ENCODE assay signal across 8 cellular contexts in genomic region chr15:68818088-68818670, GRCh38. TPM values are rescaled to one million over a fixed set of nuclear protein-coding genes. Genes with fewer than 3 reads are reported as not detected.
DNase-seq lines count a peak whose midpoint lies in the region; ATAC-seq and TF ChIP-seq lines count a peak whose summit lies in the region.

No MANE protein-coding gene starts in this region.

- peak; percentile 33 for ATAC-seq in IMR-90 (ENCODE audit: low read depth)
- no peak for ATAC-seq in HG02884 (IDR thresholded peaks at IDR 0.05; ENCODE audit: unreplicated experiment)

- POLR2A ChIA-PET in IMR-90 (lab: Charles Lee; ENCODE audit: unreplicated experiment) = interaction anchor here (0.6 kb wide), 1 partner anchor 265 kb away, joined by 3 read pairs; no protein-coding TSS in a partner anchor

- H4K5ac ChIP-seq in IMR-90 (ENCODE audit: low read depth, low read length) = peak overlapping the region; percentile 32

- H2BK15ac ChIP-seq in IMR-90 (ENCODE audit: low read depth, low read length) = no peak overlapping the region

- peak overlapping the region; percentile 90 for H3K9ac ChIP-seq in IMR-90 (ENCODE audit: low read depth, low read length)

- 0 out of 2 replicates have a peak overlapping the region, but pooled peaks have one; percentile 46 for H3K23ac ChIP-seq in IMR-90 (ENCODE audit: low read depth, low read length)

- H3K4me2 ChIP-seq in DOHH2 (ENCODE audit: low read length) (peak overlapping the region; percentile 85), IMR-90 (ENCODE audit: low read depth, low read length) (peak overlapping the region; percentile 61)

- peak overlapping the region; percentile 67 for H3K4me3 Mint-ChIP-seq in activated naive CD4-positive, alpha-beta T cell treated with anti-CD3 and anti-CD28 coated beads, Interleukin-2, amount 10 ng/mL, durations not matched to agents 7 days and 5 days

- TF ChIP-seq RAD21 in IMR-90 (IDR thresholded peaks at IDR 0.05; ENCODE audit: low read length) = no peak

- peak overlapping the region; percentile 50; the same call in 1 of the 2 replicates for H4K91ac ChIP-seq in IMR-90 (ENCODE audit: insufficient read depth, low read depth, low read length)

- no TSS peak for BruUV-seq in IMR-90 (replicated peaks; lab: Mats Ljungman, UMichigan)

- peak overlapping the region; percentile 66; the same call in 1 of the 2 replicates for H2AK5ac ChIP-seq in IMR-90 (ENCODE audit: low read depth, low read length)

- H3K79me1 ChIP-seq in IMR-90 (ENCODE audit: low read depth in 1 of 2, low read length in 2 of 2) = peaks cover 31 to 55% of the 10 kb centered on the region in 2 experiments

- peak; percentile 54 for DNase-seq in IMR-90
- DNase-seq in SJCRH30 = peak; percentile 86 to 87
- DNase-seq in activated naive CD4-positive, alpha-beta T cell treated with anti-CD3 and anti-CD28 coated beads, Interleukin-2, amount 10 ng/mL, durations not matched to agents 7 days and 5 days = peak; percentile 74
- DNase-seq in germinal center (ENCODE audit: low spot score) = peak; percentile 69
- peak; percentile 67 for DNase-seq in occipital lobe (lab: John Stamatoyannopoulos, UW)
- peak; percentile 66 to 80 for DNase-seq in tibial artery

- H3K27ac ChIP-seq in DOHH2 (ENCODE audit: low read depth, low read length) (peak overlapping the region; percentile 93), IMR-90 (ENCODE audit: insufficient read depth, low read length) (peak overlapping the region; percentile 87), SJCRH30 (peak overlapping the region; percentile 100), tibial artery (peak overlapping the region; percentile 97 to 99)

- CTCF ChIA-PET in IMR-90 (lab: Yijun Ruan, JAX) = interaction anchor here (1.4 kb wide), 1 partner anchor 10 kb away, joined by 3 read pairs; no protein-coding TSS in a partner anchor
- CTCF ChIA-PET in activated naive CD4-positive, alpha-beta T cell treated with anti-CD3 and anti-CD28 coated beads, Interleukin-2, amount 10 ng/mL, durations not matched to agents 7 days and 5 days (lab: Charles Lee) = no interaction called here

- H3K4me1 ChIP-seq in DOHH2 (ENCODE audit: control insufficient read depth, low read length) (peaks cover 43% of the 10 kb centered on the region), IMR-90 (ENCODE audit: control insufficient read depth, insufficient read depth, low read length) (peaks cover 14% of the 10 kb centered on the region), SJCRH30 (peaks cover 26% of the 10 kb centered on the region), tibial artery (peaks cover 0 to 46% (median 26%) of the 10 kb centered on the region in 4 donors)

- peak overlapping the region; percentile 95 for H2AFZ ChIP-seq in IMR-90 (replicated peaks; ENCODE audit: low read length, poor library complexity)

- H4K20me1 ChIP-seq in DOHH2 (ENCODE audit: control insufficient read depth, insufficient read depth, low read depth, low read length) (peaks cover 25% of the 10 kb centered on the region), IMR-90 (ENCODE audit: insufficient read depth, low read length) (peaks cover 33% of the 10 kb centered on the region)

- peaks cover 52% of the 10 kb centered on the region for H3K4me1 Mint-ChIP-seq in activated naive CD4-positive, alpha-beta T cell treated with anti-CD3 and anti-CD28 coated beads, Interleukin-2, amount 10 ng/mL, durations not matched to agents 7 days and 5 days

- peak overlapping the region; percentile 98 for H2AK9ac ChIP-seq in IMR-90 (replicated peaks; ENCODE audit: low read depth, low read length, poor library complexity)

- H3K9me3 ChIP-seq in DOHH2 (ENCODE audit: control insufficient read depth, insufficient read depth, low read length) = no peaks in the 10 kb centered on the region
- H3K9me3 ChIP-seq in IMR-90 (ENCODE audit: control insufficient read depth, insufficient read depth, low read length) = no peaks in the 10 kb centered on the region
- no peaks in the 10 kb centered on the region for H3K9me3 ChIP-seq in SJCRH30 (replicated peaks)
- H3K9me3 ChIP-seq in tibial artery = no peaks in the 10 kb centered on the region

- no peaks in the 10 kb centered on the region; the same call in 1 of the 2 replicates for H3F3A ChIP-seq in DOHH2 (ENCODE audit: control insufficient read depth, insufficient read depth)

- peak overlapping the region; percentile 66; the same call in 1 of the 2 replicates for H3K14ac ChIP-seq in IMR-90 (replicated peaks; ENCODE audit: low read depth, low read length)

- intact Hi-C loops in IMR-90 (cut with micrococcal nuclease) = loop anchor here (5.0 to 10.0 kb wide), 2 partner anchors 36 to 513 kb away; no protein-coding TSS in a partner anchor
- intact Hi-C loops in tibial artery (cut with DNase I; ENCODE audit: low total_unique reads) = loop anchor here (5.0 kb wide), 1 partner anchor 41 kb away; no protein-coding TSS in a partner anchor

- H2BK20ac ChIP-seq in IMR-90 (ENCODE audit: low read depth, low read length) = no peak overlapping the region

- H3K27me3 ChIP-seq in DOHH2 (ENCODE audit: control insufficient read depth, low read length) (no peaks in the 10 kb centered on the region), IMR-90 (ENCODE audit: control insufficient read depth, insufficient read depth, low read length) (no peaks in the 10 kb centered on the region), SJCRH30 (no peaks in the 10 kb centered on the region), tibial artery (no peaks in the 10 kb centered on the region)

- H2BK5ac ChIP-seq in IMR-90 (ENCODE audit: low read depth, low read length, poor library complexity, severe bottlenecking) = peak overlapping the region; percentile 97

- H2BK120ac ChIP-seq in IMR-90 (ENCODE audit: low read depth, low read length) = 0 out of 2 replicates have a peak overlapping the region, but pooled peaks have one; percentile 21

- H3K36me3 ChIP-seq in DOHH2 (ENCODE audit: control insufficient read depth, low read length) (peaks cover 67% of the 10 kb centered on the region), IMR-90 (ENCODE audit: control insufficient read depth, insufficient read depth, low read length) (no peaks in the 10 kb centered on the region), SJCRH30 (peaks cover 11% of the 10 kb centered on the region; the same call in 1 of the 2 replicates), tibial artery (no peaks in the 10 kb centered on the region)

- H3K9me3 Mint-ChIP-seq in activated naive CD4-positive, alpha-beta T cell treated with anti-CD3 and anti-CD28 coated beads, Interleukin-2, amount 10 ng/mL, durations not matched to agents 7 days and 5 days = no peaks in the 10 kb centered on the region

- peak overlapping the region; percentile 71 for H3K4ac ChIP-seq in IMR-90 (ENCODE audit: low read depth, low read length)

- H3K79me2 ChIP-seq in DOHH2 (ENCODE audit: control insufficient read depth, low read length) = peaks cover 98% of the 10 kb centered on the region

- WGBS in IMR-90 (ENCODE audit: extremely low coverage in 2 of 2, insufficient read length in 1 of 2), 2 experiments = 0% methylated on average over 3 of the region's 59 CpGs; no CpG with 5 or more reads in 1 of the 2 experiments

- H4K8ac ChIP-seq in IMR-90 (ENCODE audit: low read depth in 2 of 2, low read length in 2 of 2) = peak overlapping the region; percentile 39 to 84; a peak in 3 of 4 replicates

- no peaks in the 10 kb centered on the region for H3K9me2 ChIP-seq in DOHH2 (replicated peaks; ENCODE audit: control insufficient read depth, low read length)

- H3K18ac ChIP-seq in IMR-90 (ENCODE audit: low read depth, low read length) = peak overlapping the region; percentile 74; the same call in 1 of the 2 replicates

- H3K9me1 ChIP-seq in IMR-90 (ENCODE audit: insufficient read depth, low read length) = peaks cover 12% of the 10 kb centered on the region; the same call in 1 of the 2 replicates

- TF ChIP-seq CTCF in DOHH2 (IDR thresholded peaks at IDR 0.05; ENCODE audit: low read depth, low read length, poor library complexity, severe bottlenecking) = no peak
- TF ChIP-seq CTCF in IMR-90 (conservative IDR thresholded peaks at IDR 0.05; ENCODE audit: low read depth, low read length) = no peak
- TF ChIP-seq CTCF in tibial artery (IDR thresholded peaks at IDR 0.05) = no peak

- H3K27ac Mint-ChIP-seq in activated naive CD4-positive, alpha-beta T cell treated with anti-CD3 and anti-CD28 coated beads, Interleukin-2, amount 10 ng/mL, durations not matched to agents 7 days and 5 days = peak overlapping the region; percentile 100

- in situ Hi-C loops in IMR-90 (cut with MboI; ENCODE audit: low sequenced_read_pairs) = no loop called here

- dilution Hi-C loops in IMR-90 (cut with HindIII; ENCODE audit: low sequenced_read_pairs, unreplicated experiment) = no loop called here

- H3K4me3 ChIP-seq in DOHH2 (ENCODE audit: low read length) = peak overlapping the region; percentile 97
- H3K4me3 ChIP-seq in IMR-90 (ENCODE audit: insufficient read depth, low read depth, low read length) = peak overlapping the region; percentile 78
- H3K4me3 ChIP-seq in SJCRH30 = peak overlapping the region; percentile 98
- H3K4me3 ChIP-seq in tibial artery = peak overlapping the region; percentile 78 to 93

- H3K36me3 Mint-ChIP-seq in activated naive CD4-positive, alpha-beta T cell treated with anti-CD3 and anti-CD28 coated beads, Interleukin-2, amount 10 ng/mL, durations not matched to agents 7 days and 5 days = peaks cover 36% of the 10 kb centered on the region

- H3K27me3 Mint-ChIP-seq in activated naive CD4-positive, alpha-beta T cell treated with anti-CD3 and anti-CD28 coated beads, Interleukin-2, amount 10 ng/mL, durations not matched to agents 7 days and 5 days = peaks cover 4% of the 10 kb centered on the region

- peak overlapping the region; percentile 78; the same call in 1 of the 2 replicates for H3K56ac ChIP-seq in IMR-90 (ENCODE audit: extremely low read depth, insufficient read depth, low read length)

- 0 out of 2 replicates have a peak, but pooled peaks have one; percentile 27 for TF ChIP-seq POLR2A in IMR-90 (IDR thresholded peaks at IDR 0.05; ENCODE audit: low read depth, low read length)

TF ChIP-seq in IMR-90, 13 proteins besides CTCF, POLR2A, EP300 and RAD21 (continues in another document):
- no peak for TF ChIP-seq CEBPB (IDR thresholded peaks at IDR 0.05; ENCODE audit: low read depth, low read length)
- peak; percentile 4; the same call in 1 of the 2 replicates for TF ChIP-seq BHLHE40 (IDR thresholded peaks at IDR 0.05; ENCODE audit: low read depth, low read length)
- TF ChIP-seq USF2 (IDR thresholded peaks at IDR 0.05; ENCODE audit: low read depth, low read length) = no peak

RNA-seq across cellular contexts. Expression of gene ANP32A, which starts 2.5 kb away (rescaled TPM):
- 50.0 and 72.8 TPM in 2 replicates for total RNA-seq in IMR-90 (2012; rRNA removed)
- 49.2 and 62.4 TPM in 2 replicates for polyA plus RNA-seq in IMR-90 (2012; rRNA removed)
- 10.7 and 12.0 TPM in 2 replicates for polyA plus RNA-seq in IMR-90 (2012; cell fraction: cytosol; rRNA removed)
- polyA plus RNA-seq in IMR-90 (2012; cell fraction: nucleus; rRNA removed; ENCODE audit: low replicate concordance) = 7.1 and 25.0 TPM in 2 replicates
- 246 and 273 TPM in 2 replicates for total RNA-seq in SJCRH30 (2014; rRNA removed; shearing (Covaris generic))
- total RNA-seq in occipital lobe = 109 TPM
